ENCODE assay signal across 15 cellular contexts in the genomic region with DNA sequence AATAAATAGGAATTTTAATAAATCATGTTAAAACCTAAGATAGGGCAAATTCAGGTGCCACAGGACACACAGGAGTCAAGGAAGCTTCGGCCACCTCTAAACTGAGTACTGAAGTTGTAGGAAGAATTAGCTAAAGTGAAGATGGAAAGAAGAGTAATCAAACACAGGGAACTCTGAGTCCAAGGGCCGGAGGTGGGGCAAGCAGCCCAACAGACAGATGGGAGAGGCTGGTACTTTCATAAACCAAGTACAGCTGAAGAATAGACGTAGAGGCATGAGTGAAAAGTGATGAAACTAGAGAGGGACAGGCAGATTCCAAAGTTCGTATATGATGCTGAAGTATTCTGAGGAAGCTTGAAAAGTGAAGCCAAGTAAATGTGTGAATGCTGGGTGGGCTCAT.
"Had no signal": no experiment of that assay in that cellular context is flagged by ENCODE, and none has a peak within 500 bp of the region (broad histone marks: within the 10 kb centered on the region; RNA-seq: fewer than 3 reads in every experiment).

No MANE protein-coding gene starts in this region.

- H3K36me3 Mint-ChIP-seq: brain, mesothelial cell of epicardium had no signal

- H3K4me3 Mint-ChIP-seq: activated T-helper 1 cell treated with anti-CD3 and anti-CD28 coated beads, Interleukin-12 subunit alpha, Interleukin-12 subunit beta, Interleukin-2, Interleukin-4 antibody, amounts not matched to agents 30 ng/mL and 10 ng/mL and 1 ng/mL, durations not matched to agents 14 hours and 24 hours and 36 hours; brain; mesothelial cell of epicardium; nephron progenitor cell had no signal

- ATAC-seq: esophagus mucosa had no signal

- H3K36me3 ChIP-seq: tibial artery, uterus, WERI-Rb-1 had no signal

- H3K4me1 ChIP-seq: uterus had no signal

- H3K9me3 ChIP-seq: tibial artery, uterus had no signal

- H3K27ac Mint-ChIP-seq: activated T-helper 1 cell treated with anti-CD3 and anti-CD28 coated beads, Interleukin-12 subunit alpha, Interleukin-12 subunit beta, Interleukin-2, Interleukin-4 antibody, amounts not matched to agents 30 ng/mL and 10 ng/mL and 1 ng/mL, durations not matched to agents 14 hours and 24 hours and 36 hours; brain; mesothelial cell of epicardium; nephron progenitor cell had no signal

- H3K27me3 Mint-ChIP-seq: brain had no signal

- H3K9me3 Mint-ChIP-seq: activated T-helper 1 cell treated with anti-CD3 and anti-CD28 coated beads, Interleukin-12 subunit alpha, Interleukin-12 subunit beta, Interleukin-2, Interleukin-4 antibody, amounts not matched to agents 30 ng/mL and 10 ng/mL and 1 ng/mL, durations not matched to agents 14 hours and 24 hours and 36 hours; nephron progenitor cell had no signal

- H3K27ac ChIP-seq: tibial artery, uterus, WERI-Rb-1 had no signal

- H3K4me3 ChIP-seq: lung, tibial artery, uterus had no signal

- H3K4me1 Mint-ChIP-seq: brain had no signal

- H3K27me3 ChIP-seq: tibial artery, uterus had no signal

- DNase-seq: activated CD4-positive, alpha-beta T cell treated with anti-CD3 and anti-CD28 coated beads, Interleukin-2, amount 50 U/mL, for 4 hours; cerebellar nuclear complex; effector CD8-positive, alpha-beta T cell; nephron progenitor cell; stimulated activated CD4-positive, alpha-beta T cell treated with anti-CD3 and anti-CD28 coated beads, Interleukin-2, amount 100 ng/mL, for 24 hours; stimulated activated naive CD4-positive, alpha-beta T cell treated with Interleukin-2 at 50 U/mL for 16 hours; SW 1271; tibial artery; uterus; WERI-Rb-1 had no signal
